Comparison of ENCODE assay signal across 8 cellular contexts in genomic region chr5:157384971-157385709, GRCh38.
DNase-seq lines count a peak whose midpoint lies in the region; FAIRE-seq and TF ChIP-seq lines count a peak whose summit lies in the region.

No MANE protein-coding gene starts in this region.

- no peak overlapping the region for H3K4me3 Mint-ChIP-seq in H9

- H3K4me1 Mint-ChIP-seq in H9: peaks cover 15 to 18% of the 10 kb centered on the region in 2 experiments

- H3K4me2 ChIP-seq in H9 (ENCODE audit: insufficient read depth, insufficient read length, low read length): no peak overlapping the region

- no peak overlapping the region for H2AFZ ChIP-seq in H9 (ENCODE audit: low read length)

- no peak overlapping the region for H3K4ac ChIP-seq in H9 (ENCODE audit: low read depth, low read length)

- no peak overlapping the region for H3T11ph ChIP-seq in H9 (ENCODE audit: low read length)

- H3K14ac ChIP-seq in H9 (ENCODE audit: insufficient read depth, low read length): no peak overlapping the region

- no peaks in the 10 kb centered on the region for H4K20me1 ChIP-seq in H9 (ENCODE audit: control insufficient read depth, insufficient read depth, insufficient read length)

- no peak overlapping the region for H2BK120ac ChIP-seq in H9 (ENCODE audit: low read depth, low read length, poor library complexity, severe bottlenecking)

- H3K36me3 ChIP-seq in adipocyte (ENCODE audit: control insufficient read depth, insufficient read depth, low read length, severe bottlenecking): no peaks in the 10 kb centered on the region
- no peaks in the 10 kb centered on the region for H3K36me3 ChIP-seq in right atrium auricular region

- no peak overlapping the region for H3K56ac ChIP-seq in H9 (ENCODE audit: insufficient read length, low read depth, low read length)

- H3K9me3 ChIP-seq in adipocyte (ENCODE audit: control insufficient read depth, low read length) (no peaks in the 10 kb centered on the region), right atrium auricular region (no peaks in the 10 kb centered on the region), H9 (ENCODE audit: control insufficient read depth, low read depth, low read length) (no peaks in the 10 kb centered on the region)

- H3K27me3 ChIP-seq in adipocyte (replicated peaks; ENCODE audit: control insufficient read depth, insufficient read depth, low read length): no peaks in the 10 kb centered on the region
- no peaks in the 10 kb centered on the region for H3K27me3 ChIP-seq in right atrium auricular region
- H3K27me3 ChIP-seq in H9 (ENCODE audit: insufficient read depth, low read length): no peaks in the 10 kb centered on the region

- no peak for TF ChIP-seq CTCF in right atrium auricular region (IDR thresholded peaks at IDR 0.05)
- TF ChIP-seq CTCF in H9 (conservative IDR thresholded peaks at IDR 0.05): no peak

- no peaks in the 10 kb centered on the region for H3K79me1 ChIP-seq in H9 (ENCODE audit: insufficient read depth, low read depth, low read length, poor library complexity, severe bottlenecking)

- H3K4me3 ChIP-seq in adipocyte (ENCODE audit: low read length): no peak overlapping the region
- H3K4me3 ChIP-seq in right atrium auricular region: no peak overlapping the region

- H4K8ac ChIP-seq in H9 (replicated peaks; ENCODE audit: insufficient read length, low read depth, low read length): no peak overlapping the region

- H3K4me1 ChIP-seq in adipocyte (ENCODE audit: control insufficient read depth, insufficient read depth, low read length): peaks cover 22% of the 10 kb centered on the region
- peaks cover 0 to 42% of the 10 kb centered on the region in 2 donors for H3K4me1 ChIP-seq in right atrium auricular region
- no peaks in the 10 kb centered on the region for H3K4me1 ChIP-seq in H9 (ENCODE audit: insufficient read depth, low read length)

- no peak overlapping the region for H4K91ac ChIP-seq in H9 (ENCODE audit: insufficient read length, low read depth, low read length)

- H2BK15ac ChIP-seq in H9 (ENCODE audit: low read depth, low read length): no peak overlapping the region

- no peak overlapping the region for H3K18ac ChIP-seq in H9 (ENCODE audit: insufficient read length, low read depth, low read length)

- no peak overlapping the region for H2BK12ac ChIP-seq in H9 (ENCODE audit: insufficient read length, low read depth, low read length)

- H4K5ac ChIP-seq in H9 (ENCODE audit: insufficient read length, low read depth, low read length): no peak overlapping the region

- peak; percentile 43 for FAIRE-seq in H54 (lab: Jason Lieb, UNC)

- H3K9me3 Mint-ChIP-seq in H9: no peaks in the 10 kb centered on the region

- no peaks in the 10 kb centered on the region for H3K79me2 ChIP-seq in H9 (ENCODE audit: insufficient read depth, low read length)

- no peak overlapping the region for H2AK5ac ChIP-seq in H9 (ENCODE audit: insufficient read length, low read length)

- H3K27ac ChIP-seq in right atrium auricular region: peak overlapping the region; percentile 79 to 90
- no peak overlapping the region for H3K27ac ChIP-seq in H9 (ENCODE audit: insufficient read length, low read depth, low read length)

- H3K23ac ChIP-seq in H9 (ENCODE audit: insufficient read length, low read depth, low read length): no peak overlapping the region

- no peak overlapping the region for H2BK20ac ChIP-seq in H9 (ENCODE audit: low read depth, low read length, poor library complexity, severe bottlenecking)

- peak; percentile 26 for DNase-seq in H54 (ENCODE audit: insufficient read length, low spot score)
- DNase-seq in adipocyte (ENCODE audit: low read depth): peak; percentile 98
- DNase-seq in right atrium auricular region (ENCODE audit: low spot score): peak; percentile 71
- DNase-seq in smooth muscle cell of the brain vasculature (ENCODE audit: low read depth, low spot score): peak; percentile 79
- no peak for DNase-seq in H9
- DNase-seq in NCI-H1417 (lab: John Stamatoyannopoulos, UW): no peak
- DNase-seq in midbrain (lab: John Stamatoyannopoulos, UW): no peak
- no peak for DNase-seq in activated CD4-positive, alpha-beta T cell treated with anti-CD3 and anti-CD28 coated beads for 1 hour

- TF ChIP-seq POLR2A in H54 (IDR thresholded peaks at IDR 0.05; ENCODE audit: low read depth, low read length): no peak

- no peaks in the 10 kb centered on the region for H3K27me3 Mint-ChIP-seq in H9 (ENCODE audit: low read depth)

- H3K9ac ChIP-seq in adipocyte (ENCODE audit: low read length) (peak overlapping the region; percentile 48), H9 (ENCODE audit: extremely low read depth, insufficient read length, low read length) (no peak overlapping the region)

- H3K23me2 ChIP-seq in H9 (ENCODE audit: insufficient read length, low read depth, low read length, poor library complexity, severe bottlenecking): no peaks in the 10 kb centered on the region

- peak overlapping the region in 1 of 3 experiments; percentile 18; a peak in 1 of 7 replicates for H3K27ac Mint-ChIP-seq in H9

- H2BK5ac ChIP-seq in H9 (ENCODE audit: insufficient read length, low read length): no peak overlapping the region

- peaks cover 2 to 36% (median 16%) of the 10 kb centered on the region in 3 experiments; a peak in 5 of 7 replicates for H3K36me3 Mint-ChIP-seq in H9 (ENCODE audit: insufficient read depth in 1 of 3, low read depth in 3 of 3)

- no CpG with 5 or more reads among the region's 4 CpGs for WGBS in H9 (ENCODE audit: extremely low coverage, insufficient read length, low lambda C conversion rate)

Comparison
In these comparisons a context has a peak if more than half of its experiments do, and no peak if none do; other contexts are left out.
1. DNase-seq: peak in H54 (single experiment), adipocyte (single experiment), right atrium auricular region (single experiment) and smooth muscle cell of the brain vasculature (single experiment); none in H9 (single experiment), NCI-H1417 (0 of 3), midbrain (single experiment) and activated CD4-positive, alpha-beta T cell treated with anti-CD3 and anti-CD28 coated beads for 1 hour (single experiment).